In the genomic region with DNA sequence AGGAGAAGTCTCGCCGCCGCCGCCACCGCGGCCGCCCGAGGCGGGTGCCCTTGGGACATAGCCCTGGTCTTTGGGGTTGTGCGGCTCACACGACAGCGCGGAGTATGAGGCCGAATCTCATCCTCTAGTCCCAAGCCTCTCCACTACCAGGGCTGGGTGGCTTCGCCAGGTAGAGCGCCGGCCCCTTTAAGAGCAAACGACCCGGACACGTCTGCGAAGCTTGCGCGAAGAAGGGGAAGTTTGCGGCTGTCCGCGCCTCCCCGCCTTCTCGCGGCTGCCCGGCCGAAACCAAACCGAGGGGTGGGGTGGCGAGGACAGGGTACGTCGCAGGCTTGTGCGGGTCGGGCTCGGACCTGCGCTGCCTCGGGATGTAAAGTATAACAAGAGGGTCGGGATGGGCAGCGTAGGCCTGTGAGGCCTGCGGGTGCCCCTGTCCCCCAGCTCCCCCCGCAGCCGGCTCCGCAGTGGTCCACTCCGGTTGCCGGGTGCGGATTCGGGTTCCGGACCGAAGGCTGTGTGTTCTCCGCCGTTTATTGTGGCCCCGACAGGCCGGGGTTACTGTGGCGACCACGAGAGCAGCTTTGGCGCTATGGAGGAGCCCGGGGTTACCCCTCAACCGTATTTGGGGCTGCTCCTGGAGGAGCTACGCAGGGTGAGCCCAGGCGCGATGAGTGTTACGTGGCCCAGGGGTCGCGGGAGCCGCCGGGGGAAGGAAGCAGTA, we compare ENCODE assay signal across 8 cellular contexts. TPM values are rescaled to one million over a fixed set of nuclear protein-coding genes. Genes with fewer than 3 reads are reported as not detected.
A peak's percentile ranks its signal among the peaks of the same experiment; 100 is the strongest.
DNase-seq lines count a peak whose midpoint lies in the region; ATAC-seq and TF ChIP-seq lines count a peak whose summit lies in the region.

No MANE protein-coding gene starts in this region.

- DNase-seq in AG20443 (ENCODE audit: low spot score) (peak; percentile 90), NCI-H446 treated with DMSO at 0.1 percent for 48 hours (lab: John Stamatoyannopoulos, UW) (peak; percentile 60), chondrocyte (ENCODE audit: low spot score) (peak; percentile 92)
- peak; percentile 48 to 54 for DNase-seq in activated CD4-positive, alpha-beta T cell treated with anti-CD3 and anti-CD28 coated beads for 24 hours (ENCODE audit: low read depth in 2 of 2)
- peak; percentile 59 for DNase-seq in stimulated activated CD4-positive, alpha-beta T cell treated with anti-CD3 and anti-CD28 coated beads, Interleukin-1b, Interleukin-23, amount 100 ng/mL, for 4 hours (ENCODE audit: low read depth in 2 of 2)

- ATAC-seq in GM18907 (IDR thresholded peaks at IDR 0.05; ENCODE audit: unreplicated experiment) = peak; percentile 87
- ATAC-seq in HG03135 (IDR thresholded peaks at IDR 0.05; ENCODE audit: unreplicated experiment) = peak; percentile 77

- H3K36me3 Mint-ChIP-seq in chondrocyte (ENCODE audit: low read depth) = no peaks in the 10 kb centered on the region

- no peaks in the 10 kb centered on the region for H3K27me3 Mint-ChIP-seq in chondrocyte (ENCODE audit: low read depth)

- peak overlapping the region; percentile 86 for H3K4me3 Mint-ChIP-seq in chondrocyte (ENCODE audit: unreplicated experiment)

- TF ChIP-seq CTCF in chondrocyte (IDR thresholded peaks at IDR 0.05) = no peak

- H3K27me3 ChIP-seq in layer of hippocampus (ENCODE audit: control insufficient read depth, insufficient read depth, low read length) = no peaks in the 10 kb centered on the region

- peaks cover 4% of the 10 kb centered on the region for H3K9me3 Mint-ChIP-seq in chondrocyte (ENCODE audit: low read depth)

- H3K27ac ChIP-seq in layer of hippocampus (ENCODE audit: low read depth, low read length) = peak overlapping the region; percentile 98

- H3K27ac Mint-ChIP-seq in chondrocyte (ENCODE audit: unreplicated experiment) = peak overlapping the region; percentile 98

- H3K4me1 Mint-ChIP-seq in chondrocyte (ENCODE audit: low read depth) = peaks cover 47% of the 10 kb centered on the region

RNA-seq across cellular contexts. Expression of a gene that starts 33.3 kb away (rescaled TPM):
- 23.0 to 27.3 TPM (median 26.6 TPM) in 3 replicates for total RNA-seq in chondrocyte

Comparison
In these comparisons a context has a peak if more than half of its experiments do, and no peak if none do; other contexts are left out.
1. Peak in every context shown above with its lines: DNase-seq, ATAC-seq and H3K27ac ChIP-seq.